ENCODE assay signal across 24 cellular contexts in genomic region chr1:215252164-215252563, GRCh38.
"Had no signal": no experiment of that assay in that cellular context is flagged by ENCODE, and none has a peak within 500 bp of the region (broad histone marks: within the 10 kb centered on the region; RNA-seq: fewer than 3 reads in every experiment).

No MANE protein-coding gene starts in this region.

- H3K9me3 Mint-ChIP-seq: stimulated activated memory B cell treated with anti-CD40 and anti-IgM and Interleukin-4, amounts not matched to agents 10 μg/mL and 1 μg/mL and 100 μg/mL, for 72 hours; stimulated activated naive CD8-positive, alpha-beta T cell treated with anti-CD3 and anti-CD28 coated beads, Interleukin-15, Interleukin-2, amounts not matched to agents 100 ng/mL and 50 ng/mL, for 24 hours; type B pancreatic cell had no signal

- H3K4me1 Mint-ChIP-seq: stimulated activated effector memory CD8-positive, alpha-beta T cell treated with anti-CD3 and anti-CD28 coated beads, Interleukin-12 subunit alpha, Interleukin-12 subunit beta, amount 100 ng/mL, for 72 hours; stimulated activated memory B cell treated with anti-CD40 and anti-IgM and Interleukin-4, amounts not matched to agents 10 μg/mL and 1 μg/mL and 100 μg/mL, for 72 hours; stimulated activated naive B cell treated with anti-CD40 and anti-IgM and Interleukin-4, amounts not matched to agents 10 μg/mL and 1 μg/mL and 100 μg/mL, for 72 hours; stimulated activated naive CD8-positive, alpha-beta T cell treated with anti-CD3 and anti-CD28 coated beads, Interleukin-15, amount 100 ng/mL, for 72 hours had no signal

- H3K36me3 Mint-ChIP-seq: stimulated activated effector memory CD8-positive, alpha-beta T cell treated with anti-CD3 and anti-CD28 coated beads, Interleukin-12 subunit alpha, Interleukin-12 subunit beta, amount 100 ng/mL, for 72 hours; stimulated activated memory B cell treated with anti-CD40 and anti-IgM and Interleukin-4, amounts not matched to agents 10 μg/mL and 1 μg/mL and 100 μg/mL, for 72 hours; stimulated activated naive B cell treated with anti-CD40 and anti-IgM and Interleukin-4, amounts not matched to agents 10 μg/mL and 1 μg/mL and 100 μg/mL, for 72 hours; type B pancreatic cell had no signal

- DNase-seq: stimulated activated CD4-positive, alpha-beta T cell treated with anti-CD3 and anti-CD28 coated beads, Interleukin-2, amount 100 ng/mL, for 48 hours; stimulated activated CD4-positive, alpha-beta T cell treated with anti-CD3 and anti-CD28 coated beads, Interleukin-4, amount 100 ng/mL, for 1 hour; stimulated activated CD4-positive, alpha-beta T cell treated with anti-CD3 and anti-CD28 coated beads, Interleukin-4, amount 100 ng/mL, for 24 hours; stimulated activated CD4-positive, alpha-beta T cell treated with anti-CD3 and anti-CD28 coated beads, Interleukin-4, amount 100 ng/mL, for 4 hours; stimulated activated CD8-positive, alpha-beta memory T cell treated with anti-CD3 and anti-CD28 coated beads, Interleukin-4, amount 100 ng/mL, for 48 hours; stimulated activated naive B cell treated with anti-CD40 and anti-IgM and Interleukin-4, amounts not matched to agents 10 μg/mL and 1 μg/mL and 100 μg/mL, for 72 hours; stimulated activated naive CD4-positive, alpha-beta T cell; stimulated activated naive CD4-positive, alpha-beta T cell treated with Interleukin-2 at 50 U/mL for 16 hours; stimulated activated naive CD8-positive, alpha-beta T cell treated with anti-CD3 and anti-CD28 coated beads, Interleukin-15, amount 100 ng/mL, for 72 hours; stimulated activated naive CD8-positive, alpha-beta T cell treated with anti-CD3 and anti-CD28 coated beads, Interleukin-15, Interleukin-2, amounts not matched to agents 100 U/mL and 50 U/mL, for 24 hours; stomach; substantia nigra; testis; thyroid gland; tibial artery; transverse colon; trophoblast cell; upper lobe of left lung; upper lobe of right lung; uterus had no signal

- H3K4me3 Mint-ChIP-seq: stimulated activated effector memory CD8-positive, alpha-beta T cell treated with anti-CD3 and anti-CD28 coated beads, Interleukin-12 subunit alpha, Interleukin-12 subunit beta, amount 100 ng/mL, for 72 hours; stimulated activated memory B cell treated with anti-CD40 and anti-IgM and Interleukin-4, amounts not matched to agents 10 μg/mL and 1 μg/mL and 100 μg/mL, for 72 hours; stimulated activated naive B cell treated with anti-CD40 and anti-IgM and Interleukin-4, amounts not matched to agents 10 μg/mL and 1 μg/mL and 100 μg/mL, for 72 hours; stimulated activated naive CD8-positive, alpha-beta T cell treated with anti-CD3 and anti-CD28 coated beads, Interleukin-15, amount 100 ng/mL, for 72 hours; stimulated activated naive CD8-positive, alpha-beta T cell treated with anti-CD3 and anti-CD28 coated beads, Interleukin-15, Interleukin-2, amounts not matched to agents 100 ng/mL and 50 ng/mL, for 24 hours; type B pancreatic cell had no signal

- H3K27me3 Mint-ChIP-seq: stimulated activated memory B cell treated with anti-CD40 and anti-IgM and Interleukin-4, amounts not matched to agents 10 μg/mL and 1 μg/mL and 100 μg/mL, for 72 hours; stimulated activated naive B cell treated with anti-CD40 and anti-IgM and Interleukin-4, amounts not matched to agents 10 μg/mL and 1 μg/mL and 100 μg/mL, for 72 hours; stimulated activated naive CD8-positive, alpha-beta T cell treated with anti-CD3 and anti-CD28 coated beads, Interleukin-15, amount 100 ng/mL, for 72 hours; stimulated activated naive CD8-positive, alpha-beta T cell treated with anti-CD3 and anti-CD28 coated beads, Interleukin-15, Interleukin-2, amounts not matched to agents 100 ng/mL and 50 ng/mL, for 24 hours; type B pancreatic cell had no signal

- H3K27ac Mint-ChIP-seq: stimulated activated effector memory CD8-positive, alpha-beta T cell treated with anti-CD3 and anti-CD28 coated beads, Interleukin-12 subunit alpha, Interleukin-12 subunit beta, amount 100 ng/mL, for 72 hours; stimulated activated memory B cell treated with anti-CD40 and anti-IgM and Interleukin-4, amounts not matched to agents 10 μg/mL and 1 μg/mL and 100 μg/mL, for 72 hours; stimulated activated naive B cell treated with anti-CD40 and anti-IgM and Interleukin-4, amounts not matched to agents 10 μg/mL and 1 μg/mL and 100 μg/mL, for 72 hours; stimulated activated naive CD8-positive, alpha-beta T cell treated with anti-CD3 and anti-CD28 coated beads, Interleukin-15, amount 100 ng/mL, for 72 hours; stimulated activated naive CD8-positive, alpha-beta T cell treated with anti-CD3 and anti-CD28 coated beads, Interleukin-15, Interleukin-2, amounts not matched to agents 100 ng/mL and 50 ng/mL, for 24 hours; type B pancreatic cell had no signal
